12 cellular contexts compared by ENCODE assay signal in genomic region chr15:100559330-100559729, GRCh38. TPM values are rescaled to one million over a fixed set of nuclear protein-coding genes. Genes with fewer than 3 reads are reported as not detected.
DNase-seq lines count a peak whose midpoint lies in the region; ATAC-seq and TF ChIP-seq lines count a peak whose summit lies in the region.
"Had no signal": no experiment of that assay in that cellular context is flagged by ENCODE, and none has a peak within 500 bp of the region (broad histone marks: within the 10 kb centered on the region; RNA-seq: fewer than 3 reads in every experiment).

No MANE protein-coding gene starts in this region.

- ATAC-seq in GM18873 (IDR thresholded peaks at IDR 0.05; ENCODE audit: low FRiP score, unreplicated experiment): no peak

- intact Hi-C loops in head of caudate nucleus (cut with DNase I): no loop called here

- DNase-seq in AG09309 (ENCODE audit: low read depth) (peak; percentile 55), M059J (ENCODE audit: low read depth) (peak; percentile 7), epithelial cell of prostate (ENCODE audit: low read depth, low spot score) (peak; percentile 85), mucosa of gallbladder (ENCODE audit: low spot score) (peak; percentile 35), COLO668 (lab: John Stamatoyannopoulos, UW; ENCODE audit: unreplicated experiment) (no peak), head of caudate nucleus (no peak), NCI-H1092 (lab: John Stamatoyannopoulos, UW) (no peak)
- DNase-seq: activated B cell treated with CpG ODN at 0.5 μM for 24 hours; CD4-positive, CD25-positive, alpha-beta regulatory T cell; NCI-H2029 treated with DMSO at 0.1 percent for 48 hours had no signal

- no peak for TF ChIP-seq CTCF in AG09309 (IDR thresholded peaks at IDR 0.05; ENCODE audit: control insufficient read depth, insufficient read depth, low read depth, low read length, missing control alignments)

- no peak overlapping the region for H3K4me3 ChIP-seq in AG09309 (ENCODE audit: control insufficient read depth, low read depth, low read length)
- H3K4me3 ChIP-seq: tibial artery had no signal

- peak overlapping the region; percentile 48 for H3K27ac ChIP-seq in epithelial cell of prostate
- H3K27ac ChIP-seq: tibial artery had no signal

RNA-seq across cellular contexts. Expression of gene CERS3, which starts 30.6 kb away (rescaled TPM):
- total RNA-seq in M059J (2014; rRNA removed; shearing (Covaris generic)): not detected in 2 replicates
- total RNA-seq in mucosa of gallbladder: not detected

RNA-seq across cellular contexts. Expression of gene LINS1, which starts 42.7 kb away (rescaled TPM):
- 16.9 and 17.2 TPM in 2 replicates for total RNA-seq in M059J (2014; rRNA removed; shearing (Covaris generic))
- total RNA-seq in mucosa of gallbladder: 9.5 TPM

RNA-seq across cellular contexts. Expression of gene ASB7, which starts 43.1 kb away (rescaled TPM):
- total RNA-seq in M059J (2014; rRNA removed; shearing (Covaris generic)): 9.6 and 12.1 TPM in 2 replicates
- 13.4 TPM for total RNA-seq in mucosa of gallbladder

Comparison
In these comparisons a context has a peak if more than half of its experiments do, and no peak if none do; other contexts are left out.
1. DNase-seq: peak in AG09309 (single experiment), M059J (single experiment), epithelial cell of prostate (single experiment) and mucosa of gallbladder (single experiment); none in COLO668 (single experiment), head of caudate nucleus (0 of 42) and NCI-H1092 (single experiment).